In the genomic region with DNA sequence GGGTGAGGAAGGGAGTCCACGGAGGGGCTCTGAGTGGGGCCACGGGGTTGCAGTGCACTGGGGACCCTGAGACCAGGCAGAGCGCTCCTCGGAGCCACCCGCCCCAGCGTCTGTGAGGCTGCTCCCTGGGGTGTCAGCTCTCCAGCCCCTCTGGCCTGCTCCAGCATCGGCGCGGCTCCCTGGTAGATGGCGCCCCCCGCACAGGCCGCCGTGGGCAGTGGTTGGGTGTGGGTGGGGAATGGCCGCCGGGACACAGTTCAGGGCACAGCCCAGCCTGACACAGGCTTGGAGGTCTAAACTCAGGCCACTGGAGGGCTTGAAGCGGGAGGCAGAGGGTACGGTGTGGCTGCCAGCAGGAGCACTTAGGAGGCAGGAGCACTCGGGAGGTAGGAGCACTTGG, we compare ENCODE assay signal across 1 cellular context.
TF ChIP-seq lines count a peak whose summit lies in the region.

No MANE protein-coding gene starts in this region.

TF ChIP-seq in WTC11, 78 proteins besides CTCF, POLR2A, EP300 and RAD21 (continued from another document):
- TF ChIP-seq, protein P1, sequence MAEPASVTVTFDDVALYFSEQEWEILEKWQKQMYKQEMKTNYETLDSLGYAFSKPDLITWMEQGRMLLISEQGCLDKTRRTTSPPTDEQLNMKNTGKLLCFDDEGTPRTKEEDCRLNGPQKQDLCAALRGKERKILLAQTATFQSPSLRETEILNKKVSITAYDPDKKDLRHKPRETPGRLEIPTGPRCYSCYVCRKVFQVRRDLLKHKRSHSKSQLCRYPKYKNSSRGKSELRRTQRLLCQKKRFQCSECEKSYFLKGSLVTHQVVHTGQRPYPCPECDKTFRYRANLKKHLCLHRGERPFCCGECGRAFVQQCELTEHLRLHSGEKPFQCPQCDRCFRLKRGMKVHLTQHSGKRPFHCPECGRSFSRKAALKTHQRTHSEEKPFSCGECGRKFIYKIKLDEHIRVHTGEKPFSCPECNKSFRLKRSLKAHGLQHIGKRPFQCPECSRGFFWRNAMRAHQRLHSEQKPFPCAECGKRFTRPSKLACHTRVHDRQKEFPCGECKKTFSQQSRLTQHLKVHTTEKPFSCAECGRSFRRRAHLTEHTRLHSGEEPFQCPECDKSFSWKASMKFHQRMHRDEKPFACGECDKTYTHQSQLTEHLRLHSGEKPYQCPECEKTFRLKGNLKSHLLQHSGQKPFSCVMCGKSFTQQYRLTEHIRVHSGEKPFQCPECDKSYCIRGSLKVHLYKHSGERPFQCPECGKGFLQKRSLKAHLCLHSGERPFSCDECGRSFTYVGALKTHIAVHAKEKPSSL (CRISPR knock-in tag; conservative IDR thresholded peaks at IDR 0.05) = no peak
TF ChIP-seq in WTC11: peak in this region for 1.
